In the genomic region with DNA sequence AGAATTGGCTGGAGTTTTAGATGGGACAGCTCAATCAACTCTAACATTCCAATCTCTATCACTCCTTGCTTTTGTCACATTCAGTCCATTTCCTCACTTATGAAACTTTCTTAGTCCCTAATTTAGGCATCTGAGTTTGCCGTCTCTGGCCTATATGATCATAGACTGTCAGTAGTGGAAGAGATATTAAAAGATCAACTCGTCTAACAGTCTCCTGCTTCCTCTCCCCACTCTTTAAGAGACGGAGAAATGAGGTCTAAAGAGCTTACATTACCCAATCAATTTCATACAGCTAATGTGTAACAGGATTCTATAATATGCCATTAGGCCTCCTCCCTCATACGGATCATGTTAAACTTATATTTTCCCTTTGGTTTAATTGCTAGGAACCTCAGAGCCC, we compare ENCODE assay signal across 1 cellular context.
TF ChIP-seq lines count a peak whose summit lies in the region.

No MANE protein-coding gene starts in this region.

TF ChIP-seq in HCT116, 20 proteins besides CTCF, POLR2A, EP300 and RAD21 (continued from another document):
- TF ChIP-seq, protein P1, sequence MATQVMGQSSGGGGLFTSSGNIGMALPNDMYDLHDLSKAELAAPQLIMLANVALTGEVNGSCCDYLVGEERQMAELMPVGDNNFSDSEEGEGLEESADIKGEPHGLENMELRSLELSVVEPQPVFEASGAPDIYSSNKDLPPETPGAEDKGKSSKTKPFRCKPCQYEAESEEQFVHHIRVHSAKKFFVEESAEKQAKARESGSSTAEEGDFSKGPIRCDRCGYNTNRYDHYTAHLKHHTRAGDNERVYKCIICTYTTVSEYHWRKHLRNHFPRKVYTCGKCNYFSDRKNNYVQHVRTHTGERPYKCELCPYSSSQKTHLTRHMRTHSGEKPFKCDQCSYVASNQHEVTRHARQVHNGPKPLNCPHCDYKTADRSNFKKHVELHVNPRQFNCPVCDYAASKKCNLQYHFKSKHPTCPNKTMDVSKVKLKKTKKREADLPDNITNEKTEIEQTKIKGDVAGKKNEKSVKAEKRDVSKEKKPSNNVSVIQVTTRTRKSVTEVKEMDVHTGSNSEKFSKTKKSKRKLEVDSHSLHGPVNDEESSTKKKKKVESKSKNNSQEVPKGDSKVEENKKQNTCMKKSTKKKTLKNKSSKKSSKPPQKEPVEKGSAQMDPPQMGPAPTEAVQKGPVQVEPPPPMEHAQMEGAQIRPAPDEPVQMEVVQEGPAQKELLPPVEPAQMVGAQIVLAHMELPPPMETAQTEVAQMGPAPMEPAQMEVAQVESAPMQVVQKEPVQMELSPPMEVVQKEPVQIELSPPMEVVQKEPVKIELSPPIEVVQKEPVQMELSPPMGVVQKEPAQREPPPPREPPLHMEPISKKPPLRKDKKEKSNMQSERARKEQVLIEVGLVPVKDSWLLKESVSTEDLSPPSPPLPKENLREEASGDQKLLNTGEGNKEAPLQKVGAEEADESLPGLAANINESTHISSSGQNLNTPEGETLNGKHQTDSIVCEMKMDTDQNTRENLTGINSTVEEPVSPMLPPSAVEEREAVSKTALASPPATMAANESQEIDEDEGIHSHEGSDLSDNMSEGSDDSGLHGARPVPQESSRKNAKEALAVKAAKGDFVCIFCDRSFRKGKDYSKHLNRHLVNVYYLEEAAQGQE (IDR thresholded peaks at IDR 0.05; ENCODE audit: low read depth) = no peak
- TF ChIP-seq ZNF274 (IDR thresholded peaks at IDR 0.05; ENCODE audit: low read depth, low read length) = no peak
- no peak for TF ChIP-seq ZFX (IDR thresholded peaks at IDR 0.05)
- no peak for TF ChIP-seq CBX3 (IDR thresholded peaks at IDR 0.05; ENCODE audit: low read depth)
